Comparison of ENCODE assay signal across 3 cellular contexts in genomic region chr18:25306671-25307070, GRCh38.
TF ChIP-seq lines count a peak whose summit lies in the region.

No MANE protein-coding gene starts in this region.

TF ChIP-seq in IMR-90, 13 proteins besides CTCF, POLR2A, EP300 and RAD21:
- TF ChIP-seq USF2 (IDR thresholded peaks at IDR 0.05; ENCODE audit: low read depth, low read length) (no peak), CEBPB (IDR thresholded peaks at IDR 0.05; ENCODE audit: low read depth, low read length) (no peak), MAZ (IDR thresholded peaks at IDR 0.05; ENCODE audit: borderline replicate concordance, low read depth, low read length) (no peak), BHLHE40 (IDR thresholded peaks at IDR 0.05; ENCODE audit: low read depth, low read length) (no peak), MXI1 (IDR thresholded peaks at IDR 0.05; ENCODE audit: borderline replicate concordance, low read depth, low read length) (no peak), SMC3 (IDR thresholded peaks at IDR 0.05; ENCODE audit: low read depth, low read length) (no peak), MAFK (IDR thresholded peaks at IDR 0.05; ENCODE audit: low read depth, low read length) (no peak), RCOR1 (IDR thresholded peaks at IDR 0.05; ENCODE audit: insufficient replicate concordance, low read length) (no peak), FOS (IDR thresholded peaks at IDR 0.05; ENCODE audit: low read depth, low read length) (no peak)

TF ChIP-seq in neural cell, 6 proteins besides CTCF, POLR2A, EP300 and RAD21:
- TF ChIP-seq POLR2AphosphoS5 (IDR thresholded peaks at IDR 0.05): no peak
- TF ChIP-seq MXI1 (conservative IDR thresholded peaks at IDR 0.05; ENCODE audit: poor library complexity, severe bottlenecking): no peak
- TF ChIP-seq EZH2 (IDR thresholded peaks at IDR 0.05; ENCODE audit: borderline replicate concordance, insufficient read depth, low read length, poor library complexity, severe bottlenecking): no peak
- no peak for TF ChIP-seq REST (IDR thresholded peaks at IDR 0.05; ENCODE audit: borderline replicate concordance)
- no peak for TF ChIP-seq SMC3 (conservative IDR thresholded peaks at IDR 0.05; ENCODE audit: poor library complexity)
- TF ChIP-seq TAF1 (IDR thresholded peaks at IDR 0.05; ENCODE audit: low read depth): no peak

TF ChIP-seq in GM23338, 12 proteins besides CTCF, POLR2A, EP300 and RAD21:
- TF ChIP-seq ZNF331 (CRISPR knock-in tag; IDR thresholded peaks at IDR 0.05; ENCODE audit: low read depth) (no peak), ZNF462 (CRISPR knock-in tag; IDR thresholded peaks at IDR 0.05) (no peak), EZH2phosphoT487 (IDR thresholded peaks at IDR 0.05; ENCODE audit: unreplicated experiment) (no peak), ETS1 (IDR thresholded peaks at IDR 0.05) (no peak), ZNF114 (CRISPR knock-in tag; IDR thresholded peaks at IDR 0.05) (no peak), POLR2AphosphoS5 (IDR thresholded peaks at IDR 0.05; ENCODE audit: low read depth) (no peak)
